8 cellular contexts compared by ENCODE assay signal in genomic region chr10:97683556-97684357, GRCh38. TPM values are rescaled to one million over a fixed set of nuclear protein-coding genes. Genes with fewer than 3 reads are reported as not detected.
DNase-seq lines count a peak whose midpoint lies in the region; ATAC-seq and TF ChIP-seq lines count a peak whose summit lies in the region.

No MANE protein-coding gene starts in this region.

- H3K27me3 ChIP-seq in sigmoid colon, result no peaks in the 10 kb centered on the region

- no peak for TF ChIP-seq EP300 in sigmoid colon (IDR thresholded peaks at IDR 0.05)

- no peaks in the 10 kb centered on the region for H3K36me3 Mint-ChIP-seq in activated CD4-positive, alpha-beta memory T cell treated with anti-CD3 and anti-CD28 coated beads, Interleukin-2, amount 10 ng/mL, durations not matched to agents 7 days and 5 days (ENCODE audit: low read depth)

- no peaks in the 10 kb centered on the region for H3K9me3 ChIP-seq in sigmoid colon

- intact Hi-C loops in sigmoid colon (cut with DNase I), result no loop called here

- ATAC-seq in SK-N-SH treated with all-trans-retinoic acid at 6 μM for 48 hours, result peak; percentile 6; the same call in 2 of the 3 replicates
- ATAC-seq in GM18519 (IDR thresholded peaks at IDR 0.05; ENCODE audit: low FRiP score, unreplicated experiment), result no peak

- TF ChIP-seq CTCF in fibroblast of pulmonary artery (IDR thresholded peaks at IDR 0.05; ENCODE audit: low read length, missing control alignments) (no peak), sigmoid colon (IDR thresholded peaks at IDR 0.05) (no peak)

- H3K36me3 ChIP-seq in sigmoid colon, result peaks cover 0 to 10% (median 0%) of the 10 kb centered on the region in 4 donors

- no peaks in the 10 kb centered on the region for H3K9me3 Mint-ChIP-seq in activated CD4-positive, alpha-beta memory T cell treated with anti-CD3 and anti-CD28 coated beads, Interleukin-2, amount 10 ng/mL, durations not matched to agents 7 days and 5 days

- peaks cover 17% of the 10 kb centered on the region for H3K4me1 Mint-ChIP-seq in activated CD4-positive, alpha-beta memory T cell treated with anti-CD3 and anti-CD28 coated beads, Interleukin-2, amount 10 ng/mL, durations not matched to agents 7 days and 5 days

- CTCF ChIA-PET in activated CD4-positive, alpha-beta memory T cell treated with anti-CD3 and anti-CD28 coated beads, Interleukin-2, amount 10 ng/mL, durations not matched to agents 7 days and 5 days (lab: Charles Lee), result interaction anchor here (1.0 to 1.6 kb wide), 5 partner anchors 18 to 108 kb away, joined by 3 to 8 read pairs (median 3); partner anchors contain the start of gene ZFYVE27

- peak; percentile 37 for DNase-seq in H4 (ENCODE audit: low spot score)
- peak; percentile 34 for DNase-seq in fibroblast of pulmonary artery (ENCODE audit: low read depth)
- peak; percentile 50 for DNase-seq in sigmoid colon
- DNase-seq in NCI-H345 treated with DMSO at 0.1 percent for 48 hours (lab: John Stamatoyannopoulos, UW; ENCODE audit: unreplicated experiment), result no peak
- no peak for DNase-seq in NCI-H1694 (lab: John Stamatoyannopoulos, UW)
- DNase-seq in activated CD4-positive, alpha-beta memory T cell treated with anti-CD3 and anti-CD28 coated beads, Interleukin-2, amount 10 ng/mL, durations not matched to agents 7 days and 5 days, result no peak

- 11 to 54% methylated on average over 9 of the region's 9 CpGs for WGBS in sigmoid colon, 2 donors

- no peaks in the 10 kb centered on the region for H3K27me3 Mint-ChIP-seq in activated CD4-positive, alpha-beta memory T cell treated with anti-CD3 and anti-CD28 coated beads, Interleukin-2, amount 10 ng/mL, durations not matched to agents 7 days and 5 days

- H3K4me1 ChIP-seq in sigmoid colon, result peaks cover 0 to 58% (median 52%) of the 10 kb centered on the region in 4 donors

- H3K27ac ChIP-seq in sigmoid colon, result peak overlapping the region; percentile 91 to 92 (median 92)

- no peak overlapping the region for H3K27ac Mint-ChIP-seq in activated CD4-positive, alpha-beta memory T cell treated with anti-CD3 and anti-CD28 coated beads, Interleukin-2, amount 10 ng/mL, durations not matched to agents 7 days and 5 days

- TF ChIP-seq POLR2A in sigmoid colon (IDR thresholded peaks at IDR 0.05), result no peak

- H3K4me3 Mint-ChIP-seq in activated CD4-positive, alpha-beta memory T cell treated with anti-CD3 and anti-CD28 coated beads, Interleukin-2, amount 10 ng/mL, durations not matched to agents 7 days and 5 days, result no peak overlapping the region

- no peak overlapping the region for H3K4me3 ChIP-seq in fibroblast of pulmonary artery (replicated peaks; ENCODE audit: low read depth, low read length)
- no peak overlapping the region for H3K4me3 ChIP-seq in sigmoid colon

- POLR2A ChIA-PET in activated CD4-positive, alpha-beta memory T cell treated with anti-CD3 and anti-CD28 coated beads, Interleukin-2, amount 10 ng/mL, durations not matched to agents 7 days and 5 days (lab: Charles Lee), result interaction anchor here (0.8 kb wide), 1 partner anchor 31 kb away, joined by 4 read pairs; no protein-coding TSS in a partner anchor

TF ChIP-seq in SK-N-SH treated with all-trans-retinoic acid at 6 μM for 48 hours, 23 proteins besides CTCF, POLR2A, EP300 and RAD21:
- TF ChIP-seq ZNF70 (CRISPR knock-in tag; IDR thresholded peaks at IDR 0.05) (no peak), ESRRG (CRISPR knock-in tag; IDR thresholded peaks at IDR 0.05) (no peak), OSR1 (CRISPR knock-in tag; IDR thresholded peaks at IDR 0.05) (no peak), TOX (CRISPR knock-in tag; IDR thresholded peaks at IDR 0.05; ENCODE audit: borderline replicate concordance) (no peak), CREB5 (CRISPR knock-in tag; IDR thresholded peaks at IDR 0.05; ENCODE audit: low read depth) (no peak), BACH2 (CRISPR knock-in tag; IDR thresholded peaks at IDR 0.05; ENCODE audit: borderline replicate concordance) (no peak)

RNA-seq across cellular contexts. Expression of gene AVPI1, which starts 3.3 kb away (rescaled TPM):
- total RNA-seq in H4 (2014; rRNA removed; shearing (Covaris generic)), result 26.8 and 32.1 TPM in 2 replicates
- total RNA-seq in sigmoid colon, result 10 to 100 TPM; 10.5 to 16.1 (median 12.2) TPM
- 10 to 100 TPM; 22.6 to 58.3 (median 31.8) TPM for polyA plus RNA-seq in sigmoid colon
- 1 to 10 TPM; 1.8 to 1.9 TPM for total RNA-seq in activated CD4-positive, alpha-beta memory T cell treated with anti-CD3 and anti-CD28 coated beads, Interleukin-2, amount 10 ng/mL, durations not matched to agents 7 days and 5 days

RNA-seq across cellular contexts. Expression of gene MARVELD1, which starts 29.8 kb away (rescaled TPM):
- 33.4 and 46.1 TPM in 2 replicates for total RNA-seq in H4 (2014; rRNA removed; shearing (Covaris generic))
- 10 to 100 TPM; 17.3 to 40.7 (median 22.0) TPM for total RNA-seq in sigmoid colon
- 10 to 100 TPM; 16.2 to 22.2 (median 16.7) TPM for polyA plus RNA-seq in sigmoid colon
- total RNA-seq in activated CD4-positive, alpha-beta memory T cell treated with anti-CD3 and anti-CD28 coated beads, Interleukin-2, amount 10 ng/mL, durations not matched to agents 7 days and 5 days, result 1 to 10 TPM; 2.5 to 2.7 TPM

RNA-seq across cellular contexts. Expression of gene PI4K2A, which starts 43.3 kb away (rescaled TPM):
- 10.8 and 10.9 TPM in 2 replicates for total RNA-seq in H4 (2014; rRNA removed; shearing (Covaris generic))
- total RNA-seq in sigmoid colon, result 10 to 100 TPM; 13.3 to 19.3 (median 13.9) TPM
- 1 to 10 TPM; 8.1 to 9.0 (median 8.9) TPM for polyA plus RNA-seq in sigmoid colon
- total RNA-seq in activated CD4-positive, alpha-beta memory T cell treated with anti-CD3 and anti-CD28 coated beads, Interleukin-2, amount 10 ng/mL, durations not matched to agents 7 days and 5 days, result 10 to 100 TPM; 13.3 TPM

RNA-seq across cellular contexts. Expression of gene MORN4, which starts 50.5 kb away (rescaled TPM):
- 4.2 and 5.6 TPM in 2 replicates for total RNA-seq in H4 (2014; rRNA removed; shearing (Covaris generic))
- 10 to 100 TPM in 1 of 4 donors, 1 to 10 TPM in 2, under 1 TPM in 1; 0.83 to 23.4 (median 5.4) TPM for total RNA-seq in sigmoid colon
- polyA plus RNA-seq in sigmoid colon, result 1 to 10 TPM; 1.2 to 2.5 (median 2.5) TPM
- total RNA-seq in activated CD4-positive, alpha-beta memory T cell treated with anti-CD3 and anti-CD28 coated beads, Interleukin-2, amount 10 ng/mL, durations not matched to agents 7 days and 5 days, result 1 to 10 TPM; 2.6 to 4.3 TPM

RNA-seq across cellular contexts. Expression of gene ZFYVE27, which starts 53.2 kb away (rescaled TPM):
- total RNA-seq in H4 (2014; rRNA removed; shearing (Covaris generic)), result 10.2 and 13.1 TPM in 2 replicates
- 10 to 100 TPM in 3 of 4 donors, 1 to 10 TPM in 1; 8.9 to 15.9 (median 12.4) TPM for total RNA-seq in sigmoid colon
- 10 to 100 TPM in 1 of 3 donors, 1 to 10 TPM in 2; 7.2 to 42.2 (median 7.9) TPM for polyA plus RNA-seq in sigmoid colon
- 10 to 100 TPM; 29.3 to 32.4 TPM for total RNA-seq in activated CD4-positive, alpha-beta memory T cell treated with anti-CD3 and anti-CD28 coated beads, Interleukin-2, amount 10 ng/mL, durations not matched to agents 7 days and 5 days

Comparison
In these comparisons a context has a peak if more than half of its experiments do, and no peak if none do; other contexts are left out.
1. DNase-seq: peak in H4 (single experiment), fibroblast of pulmonary artery (single experiment) and sigmoid colon (single experiment); none in NCI-H345 treated with DMSO at 0.1 percent for 48 hours (single experiment), NCI-H1694 (single experiment) and activated CD4-positive, alpha-beta memory T cell treated with anti-CD3 and anti-CD28 coated beads, Interleukin-2, amount 10 ng/mL, durations not matched to agents 7 days and 5 days (single experiment).